In the genomic region with DNA sequence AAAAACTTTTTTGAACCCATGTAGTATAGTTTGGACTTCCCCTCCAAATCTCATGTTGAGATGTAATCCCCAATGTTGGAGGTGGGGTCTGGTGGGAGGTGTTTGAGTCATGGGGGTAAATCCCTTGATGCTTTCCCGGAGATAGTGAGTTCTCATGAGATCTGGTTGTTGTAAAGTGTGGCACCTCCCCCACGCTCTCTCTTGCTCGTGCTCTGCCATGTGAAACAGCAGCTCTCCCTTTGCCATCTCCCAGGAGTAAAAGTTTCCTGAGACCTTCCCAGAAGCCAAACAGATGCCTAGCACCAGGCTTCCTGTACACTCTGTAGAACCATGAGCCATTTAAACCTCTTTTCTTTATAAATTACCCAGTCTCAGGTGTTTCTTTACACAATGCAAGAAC, we compare ENCODE assay signal across 1 cellular context.
TF ChIP-seq lines count a peak whose summit lies in the region.

No MANE protein-coding gene starts in this region.

TF ChIP-seq in HepG2, 621 proteins besides CTCF, POLR2A, EP300 and RAD21:
- TF ChIP-seq, protein P1, sequence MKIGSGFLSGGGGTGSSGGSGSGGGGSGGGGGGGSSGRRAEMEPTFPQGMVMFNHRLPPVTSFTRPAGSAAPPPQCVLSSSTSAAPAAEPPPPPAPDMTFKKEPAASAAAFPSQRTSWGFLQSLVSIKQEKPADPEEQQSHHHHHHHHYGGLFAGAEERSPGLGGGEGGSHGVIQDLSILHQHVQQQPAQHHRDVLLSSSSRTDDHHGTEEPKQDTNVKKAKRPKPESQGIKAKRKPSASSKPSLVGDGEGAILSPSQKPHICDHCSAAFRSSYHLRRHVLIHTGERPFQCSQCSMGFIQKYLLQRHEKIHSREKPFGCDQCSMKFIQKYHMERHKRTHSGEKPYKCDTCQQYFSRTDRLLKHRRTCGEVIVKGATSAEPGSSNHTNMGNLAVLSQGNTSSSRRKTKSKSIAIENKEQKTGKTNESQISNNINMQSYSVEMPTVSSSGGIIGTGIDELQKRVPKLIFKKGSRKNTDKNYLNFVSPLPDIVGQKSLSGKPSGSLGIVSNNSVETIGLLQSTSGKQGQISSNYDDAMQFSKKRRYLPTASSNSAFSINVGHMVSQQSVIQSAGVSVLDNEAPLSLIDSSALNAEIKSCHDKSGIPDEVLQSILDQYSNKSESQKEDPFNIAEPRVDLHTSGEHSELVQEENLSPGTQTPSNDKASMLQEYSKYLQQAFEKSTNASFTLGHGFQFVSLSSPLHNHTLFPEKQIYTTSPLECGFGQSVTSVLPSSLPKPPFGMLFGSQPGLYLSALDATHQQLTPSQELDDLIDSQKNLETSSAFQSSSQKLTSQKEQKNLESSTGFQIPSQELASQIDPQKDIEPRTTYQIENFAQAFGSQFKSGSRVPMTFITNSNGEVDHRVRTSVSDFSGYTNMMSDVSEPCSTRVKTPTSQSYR (CRISPR knock-in tag; IDR thresholded peaks at IDR 0.05; ENCODE audit: borderline replicate concordance), result peak; percentile 35; the same call in 1 of the 2 replicates
- TF ChIP-seq JUN (CRISPR knock-in tag; IDR thresholded peaks at IDR 0.05), result no peak
